ENCODE assay signal across 25 cellular contexts in the genomic region with DNA sequence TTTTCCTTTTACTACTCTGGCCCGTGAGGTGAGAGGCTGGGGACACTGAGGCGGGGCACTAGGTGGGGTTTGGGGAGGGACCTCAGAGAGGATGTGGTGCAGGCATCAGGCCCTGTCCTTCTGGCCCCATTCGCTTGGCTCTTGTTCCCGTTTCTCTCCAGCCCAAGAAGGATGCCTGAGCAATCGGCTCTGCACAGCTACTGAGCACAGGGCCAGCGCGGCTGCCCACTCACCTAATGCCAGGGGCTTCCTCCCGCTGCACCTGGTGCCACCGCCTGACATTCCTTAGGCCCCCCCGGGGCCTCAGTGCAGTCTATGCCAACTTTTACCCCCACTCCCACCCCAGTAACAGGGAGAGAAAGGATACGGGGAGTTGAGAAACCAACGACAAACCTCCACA. TPM values are rescaled to one million over a fixed set of nuclear protein-coding genes. Genes with fewer than 3 reads are reported as not detected.
DNase-seq lines count a peak whose midpoint lies in the region; ATAC-seq and TF ChIP-seq lines count a peak whose summit lies in the region.
"Had no signal": no experiment of that assay in that cellular context is flagged by ENCODE, and none has a peak within 500 bp of the region (broad histone marks: within the 10 kb centered on the region; RNA-seq: fewer than 3 reads in every experiment).

No MANE protein-coding gene starts in this region.

- no peak for TF ChIP-seq CTCF in natural killer cell (IDR thresholded peaks at IDR 0.05)
- no peak for TF ChIP-seq CTCF in nephron (IDR thresholded peaks at IDR 0.05; ENCODE audit: unreplicated experiment in 3 of 3)

- ATAC-seq in natural killer cell, result no peak
- no peak for ATAC-seq in natural killer cell treated with Interleukin-12 subunit alpha and Interleukin-12 subunit beta and Interleukin-15 and Interleukin-18, amount 100 ng/mL, for 72 hours
- ATAC-seq in HG03469 (IDR thresholded peaks at IDR 0.05; ENCODE audit: unreplicated experiment), result no peak
- ATAC-seq: GM12878 had no signal

- H3K36me3 Mint-ChIP-seq in natural killer cell, result no peaks in the 10 kb centered on the region
- peaks cover 5% of the 10 kb centered on the region for H3K36me3 Mint-ChIP-seq in natural killer cell treated with Interleukin-12 subunit alpha and Interleukin-12 subunit beta and Interleukin-15 and Interleukin-18, amount 100 ng/mL, for 72 hours
- peaks cover 9% of the 10 kb centered on the region for H3K36me3 Mint-ChIP-seq in nephron (ENCODE audit: low read depth)
- H3K36me3 Mint-ChIP-seq: CD4-positive, alpha-beta memory T cell; CD8-positive, alpha-beta memory T cell had no signal

- H3K27ac Mint-ChIP-seq in natural killer cell (no peak overlapping the region), nephron (no peak overlapping the region)
- H3K27ac Mint-ChIP-seq in natural killer cell treated with Interleukin-12 subunit alpha and Interleukin-12 subunit beta and Interleukin-15 and Interleukin-18, amount 100 ng/mL, for 72 hours, result no peak overlapping the region
- H3K27ac Mint-ChIP-seq: CD14-positive monocyte; CD4-positive, alpha-beta memory T cell; CD4-positive, CD25-positive, alpha-beta regulatory T cell; CD8-positive, alpha-beta memory T cell had no signal

- intact Hi-C loops in natural killer cell (cut with micrococcal nuclease) (no loop called here), posterior vena cava (cut with DNase I) (loop anchor here in 1 of 2 donors (5.0 kb wide), 1 partner anchor 122 kb away; no protein-coding TSS in a partner anchor)

- peaks cover 7 to 23% of the 10 kb centered on the region in 2 donors for H3K4me1 Mint-ChIP-seq in natural killer cell
- peaks cover 15 to 18% of the 10 kb centered on the region in 2 donors for H3K4me1 Mint-ChIP-seq in natural killer cell treated with Interleukin-12 subunit alpha and Interleukin-12 subunit beta and Interleukin-15 and Interleukin-18, amount 100 ng/mL, for 72 hours (ENCODE audit: low read depth in 2 of 2)
- H3K4me1 Mint-ChIP-seq in nephron, result peaks cover 45% of the 10 kb centered on the region
- H3K4me1 Mint-ChIP-seq: CD14-positive monocyte had no signal

- H3K9me3 Mint-ChIP-seq in natural killer cell (no peaks in the 10 kb centered on the region), nephron (no peaks in the 10 kb centered on the region)
- H3K9me3 Mint-ChIP-seq in natural killer cell treated with Interleukin-12 subunit alpha and Interleukin-12 subunit beta and Interleukin-15 and Interleukin-18, amount 100 ng/mL, for 72 hours, result no peaks in the 10 kb centered on the region

- DNase-seq in natural killer cell (no peak), posterior vena cava (ENCODE audit: low spot score) (peak; percentile 60), NCI-H1048 (lab: John Stamatoyannopoulos, UW) (no peak), NOMO-1 treated with DMSO at 0.1 percent for 48 hours (lab: John Stamatoyannopoulos, UW; ENCODE audit: unreplicated experiment) (no peak)
- DNase-seq in natural killer cell treated with Interleukin-12 subunit alpha and Interleukin-12 subunit beta and Interleukin-15 and Interleukin-18, amount 100 ng/mL, for 72 hours (ENCODE audit: low spot score), result no peak
- DNase-seq: 8988T; ACHN; BE2C; C1 segment of cervical spinal cord; CD4-positive, alpha-beta memory T cell; CD4-positive, CD25-positive, alpha-beta regulatory T cell; CD8-positive, alpha-beta memory T cell; COR-L47; DMS153; DMS53; DMS79; DND-41; EL; GDM1 had no signal

- H3K27me3 Mint-ChIP-seq in natural killer cell (ENCODE audit: low read depth in 2 of 2) (peaks cover 53 to 57% of the 10 kb centered on the region in 2 donors), nephron (ENCODE audit: low read depth) (peaks cover 85% of the 10 kb centered on the region)
- peaks cover 52 to 74% of the 10 kb centered on the region in 2 donors for H3K27me3 Mint-ChIP-seq in natural killer cell treated with Interleukin-12 subunit alpha and Interleukin-12 subunit beta and Interleukin-15 and Interleukin-18, amount 100 ng/mL, for 72 hours

- H3K4me3 Mint-ChIP-seq in natural killer cell, result peak overlapping the region; percentile 6
- H3K4me3 Mint-ChIP-seq in natural killer cell treated with Interleukin-12 subunit alpha and Interleukin-12 subunit beta and Interleukin-15 and Interleukin-18, amount 100 ng/mL, for 72 hours, result no peak overlapping the region
- H3K4me3 Mint-ChIP-seq in nephron, result peak overlapping the region in 2 of 3 experiments; percentile 5 to 38
- H3K4me3 Mint-ChIP-seq: CD4-positive, alpha-beta memory T cell; CD4-positive, CD25-positive, alpha-beta regulatory T cell; CD8-positive, alpha-beta memory T cell had no signal

RNA-seq across cellular contexts. Expression of gene EMX2, which starts 12.5 kb away (rescaled TPM):
- total RNA-seq in natural killer cell (not detected), posterior vena cava (1 to 10 TPM; 2.5 to 3.6 TPM)
- total RNA-seq in natural killer cell treated with Interleukin-12 subunit alpha and Interleukin-12 subunit beta and Interleukin-15 and Interleukin-18, amount 100 ng/mL, for 72 hours, result not detected
- total RNA-seq: A673; CD4-positive, alpha-beta memory T cell; CD4-positive, CD25-positive, alpha-beta regulatory T cell; CD8-positive, alpha-beta memory T cell; G401; GM12878 had no signal
